1 cellular context compared by ENCODE assay signal in genomic region chr11:68314886-68315580, GRCh38.
A peak's percentile ranks its signal among the peaks of the same experiment; 100 is the strongest.
TF ChIP-seq lines count a peak whose summit lies in the region.

No MANE protein-coding gene starts in this region.

TF ChIP-seq in SK-N-SH, 30 proteins besides CTCF, POLR2A, EP300 and RAD21 (continued from another document):
- TF ChIP-seq SIN3A (IDR thresholded peaks at IDR 0.05; ENCODE audit: borderline replicate concordance, low read depth, low read length), result no peak
- no peak for TF ChIP-seq USF2 (IDR thresholded peaks at IDR 0.05; ENCODE audit: borderline replicate concordance, low read depth, low read length)
- TF ChIP-seq EZH2phosphoT487 (IDR thresholded peaks at IDR 0.05; ENCODE audit: borderline replicate concordance, low read depth), result no peak
- TF ChIP-seq IRF3 (IDR thresholded peaks at IDR 0.05; ENCODE audit: low read depth, low read length), result no peak
- no peak for TF ChIP-seq JUND (IDR thresholded peaks at IDR 0.05)
- no peak for TF ChIP-seq POLR2AphosphoS5 (IDR thresholded peaks at IDR 0.05; ENCODE audit: low read depth, low read length)
- TF ChIP-seq MXI1 (IDR thresholded peaks at IDR 0.05; ENCODE audit: low read depth, low read length), result no peak
- TF ChIP-seq RCOR1 (IDR thresholded peaks at IDR 0.05; ENCODE audit: low read length), result 0 out of 2 replicates have a peak, but pooled peaks have one; percentile 12
- TF ChIP-seq MEF2A (IDR thresholded peaks at IDR 0.05; ENCODE audit: borderline replicate concordance, low read depth), result no peak
- TF ChIP-seq USF1 (IDR thresholded peaks at IDR 0.05; ENCODE audit: borderline replicate concordance, low read depth), result no peak
